In the genomic region with DNA sequence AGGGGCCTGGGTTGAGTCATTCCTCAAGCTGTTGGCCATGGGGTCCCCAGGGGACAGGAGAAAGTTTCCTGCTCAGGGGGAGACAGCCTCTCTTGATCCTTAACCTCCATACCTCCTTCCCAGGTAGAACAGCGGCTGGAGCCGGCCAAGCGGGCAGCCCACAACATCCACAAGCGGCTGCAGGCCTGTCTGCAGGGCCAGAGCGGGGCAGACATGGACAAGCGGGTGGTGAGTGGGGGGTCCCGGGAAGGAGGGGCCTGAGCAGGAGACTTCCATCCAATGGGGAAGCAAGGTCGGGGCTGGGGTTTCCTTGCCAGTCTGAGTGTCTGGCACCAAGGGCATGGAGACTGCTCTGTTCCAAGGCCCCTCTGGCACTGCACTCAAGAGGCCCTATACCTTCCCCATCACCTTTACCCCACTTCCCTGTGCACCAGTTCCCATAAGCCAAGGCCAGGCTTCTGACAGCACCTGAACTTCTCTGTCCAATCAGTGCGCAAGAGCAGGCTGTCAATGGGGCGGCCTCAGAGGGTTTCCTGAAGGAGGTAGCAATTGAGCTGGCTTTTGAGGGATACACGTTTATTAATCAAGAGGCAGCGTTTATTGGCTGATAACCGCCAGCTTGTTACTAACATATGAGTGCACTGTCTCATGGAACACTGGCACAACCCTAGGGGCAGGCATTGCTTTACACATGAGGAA, we compare ENCODE assay signal across 2 cellular contexts.
TF ChIP-seq lines count a peak whose summit lies in the region.

No MANE protein-coding gene starts in this region.

TF ChIP-seq in SK-N-SH, 30 proteins besides CTCF, POLR2A, EP300 and RAD21 (continued from another document):
- TF ChIP-seq, protein P1, sequence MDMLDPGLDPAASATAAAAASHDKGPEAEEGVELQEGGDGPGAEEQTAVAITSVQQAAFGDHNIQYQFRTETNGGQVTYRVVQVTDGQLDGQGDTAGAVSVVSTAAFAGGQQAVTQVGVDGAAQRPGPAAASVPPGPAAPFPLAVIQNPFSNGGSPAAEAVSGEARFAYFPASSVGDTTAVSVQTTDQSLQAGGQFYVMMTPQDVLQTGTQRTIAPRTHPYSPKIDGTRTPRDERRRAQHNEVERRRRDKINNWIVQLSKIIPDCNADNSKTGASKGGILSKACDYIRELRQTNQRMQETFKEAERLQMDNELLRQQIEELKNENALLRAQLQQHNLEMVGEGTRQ (IDR thresholded peaks at IDR 0.05; ENCODE audit: borderline replicate concordance, low read depth, low read length), result no peak
- TF ChIP-seq, protein P2, sequence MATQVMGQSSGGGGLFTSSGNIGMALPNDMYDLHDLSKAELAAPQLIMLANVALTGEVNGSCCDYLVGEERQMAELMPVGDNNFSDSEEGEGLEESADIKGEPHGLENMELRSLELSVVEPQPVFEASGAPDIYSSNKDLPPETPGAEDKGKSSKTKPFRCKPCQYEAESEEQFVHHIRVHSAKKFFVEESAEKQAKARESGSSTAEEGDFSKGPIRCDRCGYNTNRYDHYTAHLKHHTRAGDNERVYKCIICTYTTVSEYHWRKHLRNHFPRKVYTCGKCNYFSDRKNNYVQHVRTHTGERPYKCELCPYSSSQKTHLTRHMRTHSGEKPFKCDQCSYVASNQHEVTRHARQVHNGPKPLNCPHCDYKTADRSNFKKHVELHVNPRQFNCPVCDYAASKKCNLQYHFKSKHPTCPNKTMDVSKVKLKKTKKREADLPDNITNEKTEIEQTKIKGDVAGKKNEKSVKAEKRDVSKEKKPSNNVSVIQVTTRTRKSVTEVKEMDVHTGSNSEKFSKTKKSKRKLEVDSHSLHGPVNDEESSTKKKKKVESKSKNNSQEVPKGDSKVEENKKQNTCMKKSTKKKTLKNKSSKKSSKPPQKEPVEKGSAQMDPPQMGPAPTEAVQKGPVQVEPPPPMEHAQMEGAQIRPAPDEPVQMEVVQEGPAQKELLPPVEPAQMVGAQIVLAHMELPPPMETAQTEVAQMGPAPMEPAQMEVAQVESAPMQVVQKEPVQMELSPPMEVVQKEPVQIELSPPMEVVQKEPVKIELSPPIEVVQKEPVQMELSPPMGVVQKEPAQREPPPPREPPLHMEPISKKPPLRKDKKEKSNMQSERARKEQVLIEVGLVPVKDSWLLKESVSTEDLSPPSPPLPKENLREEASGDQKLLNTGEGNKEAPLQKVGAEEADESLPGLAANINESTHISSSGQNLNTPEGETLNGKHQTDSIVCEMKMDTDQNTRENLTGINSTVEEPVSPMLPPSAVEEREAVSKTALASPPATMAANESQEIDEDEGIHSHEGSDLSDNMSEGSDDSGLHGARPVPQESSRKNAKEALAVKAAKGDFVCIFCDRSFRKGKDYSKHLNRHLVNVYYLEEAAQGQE (IDR thresholded peaks at IDR 0.05; ENCODE audit: low read depth, low read length), result no peak
- TF ChIP-seq, protein P3, sequence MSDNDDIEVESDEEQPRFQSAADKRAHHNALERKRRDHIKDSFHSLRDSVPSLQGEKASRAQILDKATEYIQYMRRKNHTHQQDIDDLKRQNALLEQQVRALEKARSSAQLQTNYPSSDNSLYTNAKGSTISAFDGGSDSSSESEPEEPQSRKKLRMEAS (IDR thresholded peaks at IDR 0.05; ENCODE audit: low read depth), result no peak
TF ChIP-seq in SK-N-SH: peak in this region for 0.

TF ChIP-seq in SK-N-SH treated with all-trans-retinoic acid at 6 μM for 48 hours, 23 proteins besides CTCF, POLR2A, EP300 and RAD21 (continued from another document):
- TF ChIP-seq, protein P4, sequence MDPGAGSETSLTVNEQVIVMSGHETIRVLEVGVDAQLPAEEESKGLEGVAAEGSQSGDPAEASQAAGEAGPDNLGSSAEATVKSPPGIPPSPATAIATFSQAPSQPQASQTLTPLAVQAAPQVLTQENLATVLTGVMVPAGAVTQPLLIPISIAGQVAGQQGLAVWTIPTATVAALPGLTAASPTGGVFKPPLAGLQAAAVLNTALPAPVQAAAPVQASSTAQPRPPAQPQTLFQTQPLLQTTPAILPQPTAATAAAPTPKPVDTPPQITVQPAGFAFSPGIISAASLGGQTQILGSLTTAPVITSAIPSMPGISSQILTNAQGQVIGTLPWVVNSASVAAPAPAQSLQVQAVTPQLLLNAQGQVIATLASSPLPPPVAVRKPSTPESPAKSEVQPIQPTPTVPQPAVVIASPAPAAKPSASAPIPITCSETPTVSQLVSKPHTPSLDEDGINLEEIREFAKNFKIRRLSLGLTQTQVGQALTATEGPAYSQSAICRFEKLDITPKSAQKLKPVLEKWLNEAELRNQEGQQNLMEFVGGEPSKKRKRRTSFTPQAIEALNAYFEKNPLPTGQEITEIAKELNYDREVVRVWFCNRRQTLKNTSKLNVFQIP (CRISPR knock-in tag; IDR thresholded peaks at IDR 0.05; ENCODE audit: borderline replicate concordance, low read depth), result no peak
- no peak for TF ChIP-seq ZC3H10 (CRISPR knock-in tag; IDR thresholded peaks at IDR 0.05)
- TF ChIP-seq PPARA (CRISPR knock-in tag; IDR thresholded peaks at IDR 0.05; ENCODE audit: borderline replicate concordance), result no peak
- no peak for TF ChIP-seq OSR1 (CRISPR knock-in tag; IDR thresholded peaks at IDR 0.05)
- no peak for TF ChIP-seq ISL1 (CRISPR knock-in tag; IDR thresholded peaks at IDR 0.05)
- TF ChIP-seq ZNF565 (CRISPR knock-in tag; conservative IDR thresholded peaks at IDR 0.05; ENCODE audit: low read depth), result no peak
- TF ChIP-seq TCF4 (CRISPR knock-in tag; IDR thresholded peaks at IDR 0.05; ENCODE audit: borderline replicate concordance), result no peak
